9 cellular contexts compared by ENCODE assay signal in the genomic region with DNA sequence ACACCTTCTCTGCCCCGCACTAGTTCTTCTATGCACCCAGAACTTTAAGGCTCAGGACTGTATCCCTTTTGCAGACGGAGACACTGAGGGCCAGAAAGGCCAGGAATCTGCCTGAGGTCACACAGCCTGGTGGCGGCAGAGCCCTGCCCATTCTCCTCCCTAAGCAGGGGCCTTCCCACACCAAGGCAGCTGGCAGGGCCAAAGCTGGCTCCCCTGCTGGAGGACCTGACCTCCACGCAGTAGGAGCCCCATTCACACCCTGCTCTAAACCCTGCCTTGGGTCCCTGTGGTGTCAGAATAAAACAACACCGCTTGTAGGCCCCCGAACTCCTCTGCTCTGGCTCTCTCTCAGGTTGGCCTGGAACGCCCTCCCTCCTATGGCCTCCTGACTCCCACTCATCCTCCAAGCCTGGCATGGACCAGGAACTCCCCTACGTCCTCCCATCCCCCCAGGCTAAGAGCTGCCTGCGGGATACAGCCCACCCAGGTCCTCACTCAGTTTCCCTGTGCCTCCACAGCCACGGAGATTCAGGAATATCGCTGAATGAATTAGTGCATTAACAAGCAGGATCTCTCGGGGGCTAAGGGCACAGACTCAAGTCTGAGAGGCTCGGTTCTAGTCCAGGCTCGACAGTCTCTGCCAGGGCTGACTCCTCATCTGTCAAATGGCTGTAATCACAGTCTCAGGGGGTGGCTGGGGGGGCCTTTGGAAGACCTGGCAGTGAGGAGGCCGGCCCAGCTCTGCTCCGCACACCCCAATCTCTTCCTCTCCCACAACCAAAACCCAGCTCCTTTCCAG. TPM values are rescaled to one million over a fixed set of nuclear protein-coding genes. Genes with fewer than 3 reads are reported as not detected.
DNase-seq lines count a peak whose midpoint lies in the region; ATAC-seq and TF ChIP-seq lines count a peak whose summit lies in the region.
"Had no signal": no experiment of that assay in that cellular context is flagged by ENCODE, and none has a peak within 500 bp of the region (broad histone marks: within the 10 kb centered on the region; RNA-seq: fewer than 3 reads in every experiment).

No MANE protein-coding gene starts in this region.

- no peak for TF ChIP-seq CTCF in left ventricle myocardium inferior (IDR thresholded peaks at IDR 0.05; ENCODE audit: borderline replicate concordance)
- no peak for TF ChIP-seq CTCF in fibroblast of lung (conservative IDR thresholded peaks at IDR 0.05 in 1 of 2, IDR thresholded peaks at IDR 0.05 in 1 of 2; ENCODE audit: low read depth in 1 of 2, low read length in 2 of 2)
- TF ChIP-seq CTCF in neural progenitor cell (IDR thresholded peaks at IDR 0.05) = no peak

- H3K27me3 Mint-ChIP-seq in neural progenitor cell (ENCODE audit: insufficient read depth, low read depth) = peaks cover 6% of the 10 kb centered on the region

- no peaks in the 10 kb centered on the region for H4K20me1 ChIP-seq in fibroblast of lung (ENCODE audit: control insufficient read depth, extremely low read depth, insufficient read depth, low read length)
- peaks cover 32% of the 10 kb centered on the region for H4K20me1 ChIP-seq in neural progenitor cell (ENCODE audit: low read depth)

- H3K4me3 Mint-ChIP-seq in neural progenitor cell = peak overlapping the region; percentile 91

- H3F3A ChIP-seq in neural progenitor cell (ENCODE audit: low read depth) = peaks cover 25% of the 10 kb centered on the region

- H3K4me1 ChIP-seq in left ventricle myocardium inferior (peaks cover 43% of the 10 kb centered on the region), fibroblast of lung (ENCODE audit: control insufficient read depth, extremely low read depth, insufficient read depth, low read length) (peaks cover 17% of the 10 kb centered on the region), neural progenitor cell (peaks cover 23% of the 10 kb centered on the region), aorta (ENCODE audit: control insufficient read depth in 1 of 2, insufficient read depth in 2 of 2, low read length in 2 of 2) (no peaks in the 10 kb centered on the region)

- H3K27ac Mint-ChIP-seq in neural progenitor cell = peak overlapping the region; percentile 87

- ATAC-seq in aorta (ENCODE audit: low FRiP score) = no peak

- peaks cover 19% of the 10 kb centered on the region for H3K9me3 ChIP-seq in left ventricle myocardium inferior (replicated peaks)
- H3K9me3 ChIP-seq in fibroblast of lung (ENCODE audit: control insufficient read depth, insufficient read depth, low read depth, low read length) = no peaks in the 10 kb centered on the region
- H3K9me3 ChIP-seq in neural progenitor cell (ENCODE audit: low read depth) = no peaks in the 10 kb centered on the region
- peaks cover 1% of the 10 kb centered on the region for H3K9me3 ChIP-seq in aorta (ENCODE audit: control insufficient read depth, low read length)

- H3K27me3 ChIP-seq in left ventricle myocardium inferior (ENCODE audit: low read depth) (no peaks in the 10 kb centered on the region), fibroblast of lung (ENCODE audit: control insufficient read depth, insufficient read depth, low read length) (no peaks in the 10 kb centered on the region), neural progenitor cell (no peaks in the 10 kb centered on the region), aorta (ENCODE audit: control insufficient read depth in 1 of 2, insufficient read depth in 2 of 2, low read length in 1 of 2) (no peaks in the 10 kb centered on the region)

- DNase-seq in left ventricle myocardium inferior (no peak), cardiac septum (ENCODE audit: low spot score) (no peak), fibroblast of lung (ENCODE audit: low read depth in 2 of 2) (no peak), neural progenitor cell (ENCODE audit: low spot score) (no peak), aorta (no peak), KBM-7 (no peak), SIG-M5 treated with dmso at 0.1 percent for 504 hours (lab: John Stamatoyannopoulos, UW; ENCODE audit: unreplicated experiment) (no peak), NCI-H1436 treated with DMSO at 0.1 percent for 48 hours (lab: John Stamatoyannopoulos, UW) (no peak)
- DNase-seq: MM.1S had no signal

- WGBS in aorta, 2 donors = 57 to 65% methylated on average over 16 of the region's 16 CpGs

- peaks cover 37% of the 10 kb centered on the region for H3K36me3 Mint-ChIP-seq in neural progenitor cell

- peak overlapping the region; percentile 99 for H3K4me3 ChIP-seq in left ventricle myocardium inferior
- peak overlapping the region in 3 of 4 experiments; percentile 4 to 48 (median 24) for H3K4me3 ChIP-seq in fibroblast of lung (replicated peaks in 1 of 4; ENCODE audit: control extremely low read depth in 1 of 4, insufficient read depth in 1 of 4, low read depth in 3 of 4, low read length in 4 of 4)
- H3K4me3 ChIP-seq in neural progenitor cell = peak overlapping the region; percentile 40
- peak overlapping the region in 1 of 2 donors; percentile 5 for H3K4me3 ChIP-seq in aorta (ENCODE audit: low read length in 2 of 2)

- intact Hi-C loops in left ventricle myocardium inferior (cut with micrococcal nuclease) = no loop called here
- intact Hi-C loops in cardiac septum (cut with DNase I) = loop anchor here (2.0 kb wide), 1 partner anchor 20 kb away; the partner anchor contains the start of gene AK1
- intact Hi-C loops in aorta (cut with DNase I) = loop anchor here in 1 of 2 donors (5.0 kb wide), 1 partner anchor 34 kb away; no protein-coding TSS in a partner anchor

- H3K36me3 ChIP-seq in left ventricle myocardium inferior (peaks cover 45% of the 10 kb centered on the region), fibroblast of lung (ENCODE audit: control insufficient read depth, insufficient read depth, low read length) (peaks cover 34% of the 10 kb centered on the region), neural progenitor cell (peaks cover 21% of the 10 kb centered on the region), aorta (ENCODE audit: control insufficient read depth in 1 of 2, insufficient read depth in 2 of 2, low read length in 1 of 2) (peaks cover 5 to 18% of the 10 kb centered on the region in 2 donors)

- H3K4me1 Mint-ChIP-seq in neural progenitor cell = peaks cover 37% of the 10 kb centered on the region

- H2AFZ ChIP-seq in fibroblast of lung (ENCODE audit: low read length) (no peak overlapping the region), neural progenitor cell (replicated peaks) (no peak overlapping the region)

- peaks cover 20% of the 10 kb centered on the region for H3K9me3 Mint-ChIP-seq in neural progenitor cell

- H3K27ac ChIP-seq in left ventricle myocardium inferior (replicated peaks) = peak overlapping the region; percentile 95
- peak overlapping the region; percentile 60 for H3K27ac ChIP-seq in fibroblast of lung (ENCODE audit: insufficient read depth, low read length)
- H3K27ac ChIP-seq in neural progenitor cell = peak overlapping the region; percentile 72
- peak overlapping the region; percentile 20 to 62 for H3K27ac ChIP-seq in aorta (ENCODE audit: low read depth in 1 of 2, low read length in 2 of 2)

- H3K79me2 ChIP-seq in fibroblast of lung (ENCODE audit: control insufficient read depth, insufficient read depth, low read length) (peaks cover 20% of the 10 kb centered on the region), neural progenitor cell (ENCODE audit: low read depth) (peaks cover 18% of the 10 kb centered on the region)

- peak overlapping the region; percentile 66 for H3K4me2 ChIP-seq in fibroblast of lung (ENCODE audit: extremely low read depth, insufficient read depth, low read length)
- H3K4me2 ChIP-seq in neural progenitor cell = peak overlapping the region; percentile 90

- in situ Hi-C loops in KBM-7 (cut with MboI; ENCODE audit: low pct_unique_long_range_greater_than_20kb, low sequenced_read_pairs) = no loop called here

- no peak overlapping the region for H3K9ac ChIP-seq in fibroblast of lung (ENCODE audit: insufficient read depth, low read length)
- H3K9ac ChIP-seq in neural progenitor cell = no peak overlapping the region

RNA-seq across cellular contexts. Expression of gene ST6GALNAC6, which starts 2.8 kb away (rescaled TPM):
- 48.4 TPM for total RNA-seq in left ventricle myocardium inferior
- total RNA-seq in cardiac septum = 49.4 TPM
- 60.9 and 69.5 TPM in 2 replicates for total RNA-seq in fibroblast of lung
- polyA plus RNA-seq in fibroblast of lung = 53.3 and 56.0 TPM in 2 replicates
- polyA plus RNA-seq in fibroblast of lung (2012) = 74.8 and 76.3 TPM in 2 replicates
- polyA minus RNA-seq in fibroblast of lung (ENCODE audit: low replicate concordance) = 129 and 139 TPM in 2 replicates
- total RNA-seq in neural progenitor cell (ENCODE audit: low replicate concordance) = 14.3 and 42.7 TPM in 2 replicates
- 100 to 1,000 TPM; 103 to 125 TPM for total RNA-seq in aorta
- 100 to 1,000 TPM; 125 to 176 TPM for polyA plus RNA-seq in aorta

RNA-seq across cellular contexts. Expression of gene AK1, which starts 19.1 kb away (rescaled TPM):
- total RNA-seq in left ventricle myocardium inferior (844 TPM), cardiac septum (484 TPM), fibroblast of lung (46.7 and 47.6 TPM in 2 replicates), neural progenitor cell (ENCODE audit: low replicate concordance) (20.5 and 25.6 TPM in 2 replicates), aorta (10 to 100 TPM; 92.4 to 99.5 TPM)
- polyA plus RNA-seq in fibroblast of lung (73.1 and 80.6 TPM in 2 replicates), aorta (100 to 1,000 TPM; 111 to 168 TPM)
- 139 and 154 TPM in 2 replicates for polyA plus RNA-seq in fibroblast of lung (2012)
- 75.8 and 109 TPM in 2 replicates for polyA minus RNA-seq in fibroblast of lung (ENCODE audit: low replicate concordance)

RNA-seq across cellular contexts. Expression of gene ST6GALNAC4, which starts 20.2 kb away (rescaled TPM):
- total RNA-seq in left ventricle myocardium inferior (31.3 TPM), cardiac septum (48.1 TPM), fibroblast of lung (28.1 and 32.6 TPM in 2 replicates), neural progenitor cell (ENCODE audit: low replicate concordance) (5.5 and 11.1 TPM in 2 replicates), aorta (10 to 100 TPM; 34.9 to 46.5 TPM)
- polyA plus RNA-seq in fibroblast of lung (16.4 and 18.4 TPM in 2 replicates), aorta (10 to 100 TPM; 17.7 to 25.5 TPM)
- polyA plus RNA-seq in fibroblast of lung (2012) = 24.3 and 33.4 TPM in 2 replicates
- 33.5 and 37.8 TPM in 2 replicates for polyA minus RNA-seq in fibroblast of lung (ENCODE audit: low replicate concordance)

RNA-seq across cellular contexts. Expression of gene PIP5KL1, which starts 34.0 kb away (rescaled TPM):
- total RNA-seq in left ventricle myocardium inferior (0.85 TPM), cardiac septum (0.57 TPM), fibroblast of lung (0.77 and 2.5 TPM in 2 replicates), neural progenitor cell (ENCODE audit: low replicate concordance) (1.4 and 8.8 TPM in 2 replicates), aorta (1 to 10 TPM; 3.0 TPM)
- polyA plus RNA-seq in fibroblast of lung (0.84 and 1.9 TPM in 2 replicates), aorta (1 to 10 TPM; 1.4 to 4.5 TPM)
- polyA plus RNA-seq in fibroblast of lung (2012) = 2.0 and 3.6 TPM in 2 replicates
- 2.9 TPM in 1 of 2 replicates, not detected in the other for polyA minus RNA-seq in fibroblast of lung (ENCODE audit: low replicate concordance)

RNA-seq across cellular contexts. Expression of gene DPM2, which starts 41.1 kb away (rescaled TPM):
- total RNA-seq in left ventricle myocardium inferior (14.0 TPM), cardiac septum (14.9 TPM), fibroblast of lung (8.5 and 11.7 TPM in 2 replicates), neural progenitor cell (ENCODE audit: low replicate concordance) (9.1 and 20.5 TPM in 2 replicates), aorta (10 to 100 TPM; 20.0 to 26.3 TPM)
- polyA plus RNA-seq in fibroblast of lung (24.1 and 36.2 TPM in 2 replicates), aorta (10 to 100 TPM; 18.2 to 22.7 TPM)
- polyA plus RNA-seq in fibroblast of lung (2012) = 33.2 and 44.8 TPM in 2 replicates
- polyA minus RNA-seq in fibroblast of lung (ENCODE audit: low replicate concordance) = 67.0 and 102 TPM in 2 replicates

Comparison
In these comparisons a context has a peak if more than half of its experiments do, and no peak if none do; other contexts are left out.
1. H3K27ac ChIP-seq: peak in every context shown above with its lines; median percentile 95 in left ventricle myocardium inferior; 72 in neural progenitor cell; 60 in fibroblast of lung; 41 in aorta.